ENCODE assay signal across 7 cellular contexts in genomic region chr4:134663742-134664141, GRCh38.
"Had no signal": no experiment of that assay in that cellular context is flagged by ENCODE, and none has a peak within 500 bp of the region (broad histone marks: within the 10 kb centered on the region; RNA-seq: fewer than 3 reads in every experiment).

No MANE protein-coding gene starts in this region.

- H3K4me3 ChIP-seq: K562 had no signal

- FAIRE-seq: HTR-8/SVneo, K562 had no signal

- DNase-seq: IMR-90, KBM-7, KG1 had no signal

- ATAC-seq: K562 had no signal

- H3K4me2 ChIP-seq: KMS-11 had no signal

- H3K9ac ChIP-seq: KMS-11 had no signal

- H3K27ac ChIP-seq: HL-60, KMS-11 had no signal
